Comparison of ENCODE assay signal across 22 cellular contexts in the genomic region with DNA sequence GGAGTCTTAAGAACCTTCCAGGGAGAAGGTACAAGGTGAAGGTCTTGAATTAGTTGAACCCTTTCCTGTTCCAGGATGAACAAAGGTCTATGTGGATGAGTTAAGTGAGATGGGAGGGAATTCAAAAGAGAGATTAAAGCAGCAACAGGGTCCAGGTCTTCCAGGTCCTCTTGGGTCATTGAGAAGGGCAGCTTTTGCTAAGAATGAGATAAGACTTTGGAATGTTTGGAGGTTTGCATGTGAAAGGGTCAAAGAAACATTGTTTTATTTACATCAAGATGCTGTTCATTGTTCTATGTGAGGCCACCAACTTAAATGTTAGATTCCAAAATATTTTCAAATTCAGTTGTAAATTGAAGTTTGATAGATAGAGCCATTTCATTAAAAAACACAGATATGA.
"Had no signal": no experiment of that assay in that cellular context is flagged by ENCODE, and none has a peak within 500 bp of the region (broad histone marks: within the 10 kb centered on the region; RNA-seq: fewer than 3 reads in every experiment).

No MANE protein-coding gene starts in this region.

- H3K4me3 ChIP-seq: esophagus muscularis mucosa, gastroesophageal sphincter, left ventricle myocardium inferior, lung, mucosa of descending colon, sigmoid colon, skin epidermis, testis, tibial nerve, upper lobe of right lung, vagina had no signal

- H3K36me3 ChIP-seq: esophagus muscularis mucosa, gastroesophageal sphincter, left ventricle myocardium inferior, neutrophil, sigmoid colon, tibial nerve, upper lobe of right lung, vagina had no signal

- H3K4me1 ChIP-seq: esophagus muscularis mucosa, gastroesophageal sphincter, left ventricle myocardium inferior, sigmoid colon, testis, tibial nerve, upper lobe of right lung, vagina had no signal

- DNase-seq: effector memory CD8-positive, alpha-beta T cell; glutamatergic neuron; kidney; left cardiac atrium; left ventricle myocardium inferior; mucosa of descending colon; naive thymus-derived CD8-positive, alpha-beta T cell; sigmoid colon; stimulated activated CD4-positive, alpha-beta T cell treated with anti-CD3 and anti-CD28 coated beads, Interleukin-2, amount 100 ng/mL, for 24 hours; stimulated activated CD4-positive, alpha-beta T cell treated with anti-CD3 and anti-CD28 coated beads, Interleukin-4, amount 100 ng/mL, for 4 hours; stimulated activated naive B cell treated with anti-CD40 and anti-IgM and Interleukin-4, amounts not matched to agents 10 μg/mL and 1 μg/mL and 100 μg/mL, for 72 hours; stimulated activated naive CD8-positive, alpha-beta T cell treated with anti-CD3 and anti-CD28 coated beads, Interleukin-15, amount 100 ng/mL, for 72 hours; testis; upper lobe of right lung had no signal

- H3K9me3 ChIP-seq: esophagus muscularis mucosa, gastroesophageal sphincter, left ventricle myocardium inferior, mucosa of descending colon, neutrophil, testis, tibial nerve, upper lobe of right lung, vagina had no signal

- H3K27me3 ChIP-seq: esophagus muscularis mucosa, gastroesophageal sphincter, neutrophil, sigmoid colon, testis, tibial nerve, upper lobe of right lung, vagina had no signal

- H3K27ac ChIP-seq: epithelial cell of prostate, esophagus muscularis mucosa, gastroesophageal sphincter, left ventricle myocardium inferior, neutrophil, sigmoid colon, skin epidermis, testis, tibial nerve, upper lobe of right lung, vagina had no signal
